In genomic region chr10:51366044-51366443, GRCh38 we compare ENCODE assay signal across 21 cellular contexts.
A peak's percentile ranks its signal among the peaks of the same experiment; 100 is the strongest.
DNase-seq lines count a peak whose midpoint lies in the region; ATAC-seq, FAIRE-seq and TF ChIP-seq lines count a peak whose summit lies in the region.
"Had no signal": no experiment of that assay in that cellular context is flagged by ENCODE, and none has a peak within 500 bp of the region (broad histone marks: within the 10 kb centered on the region; RNA-seq: fewer than 3 reads in every experiment).

No MANE protein-coding gene starts in this region.

- H4K20me1 ChIP-seq in GM23338 (replicated peaks; ENCODE audit: insufficient read depth) = no peaks in the 10 kb centered on the region

- H3K36me3 ChIP-seq in GM23338 (ENCODE audit: insufficient read depth) (no peaks in the 10 kb centered on the region), esophagus muscularis mucosa (no peaks in the 10 kb centered on the region), sigmoid colon (no peaks in the 10 kb centered on the region), BE2C (no peaks in the 10 kb centered on the region)
- H3K36me3 ChIP-seq: SJSA1 had no signal

- H3K36me3 Mint-ChIP-seq in GM23338 (ENCODE audit: low read depth) (no peaks in the 10 kb centered on the region), MCF 10A (ENCODE audit: insufficient read depth, unreplicated experiment) (no peaks in the 10 kb centered on the region)
- H3K36me3 Mint-ChIP-seq: CD4-positive, CD25-positive, alpha-beta regulatory T cell had no signal

- H3K4me3 ChIP-seq in GM23338 (no peak overlapping the region), esophagus muscularis mucosa (no peak overlapping the region), sigmoid colon (no peak overlapping the region), BE2C (ENCODE audit: low read depth, low read length) (no peak overlapping the region)
- H3K4me3 ChIP-seq: SJSA1 had no signal

- no peak overlapping the region for H2AFZ ChIP-seq in GM23338

- intact Hi-C loops in esophagus muscularis mucosa (cut with DNase I) (no loop called here), left cardiac atrium (cut with DNase I) (no loop called here), sigmoid colon (cut with DNase I) (no loop called here), MCF 10A (cut with micrococcal nuclease) (no loop called here)

- H3K27ac ChIP-seq in GM23338 (ENCODE audit: low read depth) (no peak overlapping the region), esophagus muscularis mucosa (replicated peaks in 1 of 4) (peak overlapping the region; percentile 20 to 49 (median 39)), sigmoid colon (peak overlapping the region in 3 of 4 donors; percentile 17 to 34 (median 31))
- H3K27ac ChIP-seq: SJSA1 had no signal

- ATAC-seq in GM23338 (no peak), left cardiac atrium (peak; percentile 56 to 62)
- ATAC-seq: PC-3 had no signal

- H3K4me1 Mint-ChIP-seq in GM23338 (peaks cover 72% of the 10 kb centered on the region), MCF 10A (ENCODE audit: insufficient read depth, unreplicated experiment) (no peaks in the 10 kb centered on the region)
- H3K4me1 Mint-ChIP-seq: CD4-positive, CD25-positive, alpha-beta regulatory T cell had no signal

- H3K27me3 ChIP-seq in GM23338 (ENCODE audit: insufficient read depth) (no peaks in the 10 kb centered on the region), esophagus muscularis mucosa (no peaks in the 10 kb centered on the region), sigmoid colon (no peaks in the 10 kb centered on the region), BE2C (no peaks in the 10 kb centered on the region)
- H3K27me3 ChIP-seq: SJSA1 had no signal

- no peaks in the 10 kb centered on the region for H3K9me2 ChIP-seq in GM23338 (ENCODE audit: insufficient read depth)

- TF ChIP-seq CTCF in GM23338 (conservative IDR thresholded peaks at IDR 0.05; ENCODE audit: low read depth in 2 of 2) = no peak
- no peak for TF ChIP-seq CTCF in esophagus muscularis mucosa (IDR thresholded peaks at IDR 0.05)
- TF ChIP-seq CTCF in sigmoid colon (IDR thresholded peaks at IDR 0.05) = no peak
- no peak for TF ChIP-seq CTCF in BE2C (IDR thresholded peaks at IDR 0.05; ENCODE audit: low read depth, low read length)
- no peak for TF ChIP-seq CTCF in MCF 10A (IDR thresholded peaks at IDR 0.05; ENCODE audit: unreplicated experiment)

- 51% methylated on average over 1 of the region's 1 CpG for WGBS in esophagus muscularis mucosa
- WGBS in sigmoid colon, 2 donors = 87 to 92% methylated on average over 1 of the region's 1 CpG

- no peak for FAIRE-seq in GM12891 (lab: Jason Lieb, UNC)
- FAIRE-seq: GM18507 had no signal

- BruUV-seq in MCF 10A (replicated peaks; lab: Mats Ljungman, UMichigan) = no TSS peak

- no peak for TF ChIP-seq POLR2A in esophagus muscularis mucosa (IDR thresholded peaks at IDR 0.05; ENCODE audit: low read depth)
- no peak for TF ChIP-seq POLR2A in sigmoid colon (IDR thresholded peaks at IDR 0.05)
- TF ChIP-seq POLR2A in GM12891 (IDR thresholded peaks at IDR 0.05; ENCODE audit: low read depth, low read length) = no peak

- POLR2A ChIA-PET in MCF 10A (lab: Yijun Ruan, JAX) = no interaction called here

- H3K9me3 Mint-ChIP-seq in GM23338 (no peaks in the 10 kb centered on the region), MCF 10A (ENCODE audit: unreplicated experiment) (no peaks in the 10 kb centered on the region)

- no peak overlapping the region for H3K4me2 ChIP-seq in GM23338

- H3K79me2 ChIP-seq in GM23338 (replicated peaks; ENCODE audit: insufficient read depth) = no peaks in the 10 kb centered on the region

- peaks cover 60% of the 10 kb centered on the region for H3K4me1 ChIP-seq in GM23338 (ENCODE audit: insufficient read depth)
- H3K4me1 ChIP-seq in esophagus muscularis mucosa = peaks cover 6 to 26% (median 12%) of the 10 kb centered on the region in 4 donors
- peaks cover 0 to 4% (median 2%) of the 10 kb centered on the region in 4 donors for H3K4me1 ChIP-seq in sigmoid colon
- no peaks in the 10 kb centered on the region for H3K4me1 ChIP-seq in BE2C
- H3K4me1 ChIP-seq: SJSA1 had no signal

- H3K27ac Mint-ChIP-seq in GM23338 (peak overlapping the region; percentile 76), MCF 10A (ENCODE audit: low read depth, unreplicated experiment) (no peak overlapping the region)
- H3K27ac Mint-ChIP-seq: CD4-positive, CD25-positive, alpha-beta regulatory T cell had no signal

- no peaks in the 10 kb centered on the region for H3F3A ChIP-seq in GM23338 (replicated peaks; ENCODE audit: low read depth)

- CTCF ChIA-PET in MCF 10A (lab: Yijun Ruan, JAX) = interaction anchor here (1.0 to 1.4 kb wide), 2 partner anchors 23 to 56 kb away, joined by 3 read pairs; no protein-coding TSS in a partner anchor

- H3K4me3 Mint-ChIP-seq in GM23338 (no peak overlapping the region), MCF 10A (ENCODE audit: unreplicated experiment) (no peak overlapping the region)
- H3K4me3 Mint-ChIP-seq: CD4-positive, CD25-positive, alpha-beta regulatory T cell had no signal

- H3K9me3 ChIP-seq in esophagus muscularis mucosa = no peaks in the 10 kb centered on the region
- no peaks in the 10 kb centered on the region for H3K9me3 ChIP-seq in sigmoid colon
- H3K9me3 ChIP-seq in BE2C = no peaks in the 10 kb centered on the region
- H3K9me3 ChIP-seq: SJSA1 had no signal

- TF ChIP-seq EP300 in esophagus muscularis mucosa (IDR thresholded peaks at IDR 0.05) = no peak
- no peak for TF ChIP-seq EP300 in sigmoid colon (IDR thresholded peaks at IDR 0.05)

- DNase-seq in GM23338 (ENCODE audit: low spot score) = no peak
- no peak for DNase-seq in esophagus muscularis mucosa (ENCODE audit: extremely low spot score)
- peak; percentile 23 for DNase-seq in left cardiac atrium
- no peak for DNase-seq in sigmoid colon
- DNase-seq in GM12891 (ENCODE audit: insufficient read length, low spot score) = no peak
- no peak for DNase-seq in NCI-H1417 (lab: John Stamatoyannopoulos, UW)
- no peak for DNase-seq in BE2C
- DNase-seq in MCF 10A (ENCODE audit: unreplicated experiment) = no peak
- DNase-seq: 8988T; ACHN; CD4-positive, CD25-positive, alpha-beta regulatory T cell; H7; NCI-H1105 treated with DMSO at 0.1 percent for 48 hours; NCI-H2029; NCI-H446 treated with DMSO at 0.1 percent for 48 hours; NCI-H526; NCI-H82; NK-92 treated with Interleukin-12 subunit alpha and Interleukin-12 subunit beta, amount 100 ng/mL, for 24 hours; PC-3 had no signal

- H3K27me3 Mint-ChIP-seq in GM23338 (ENCODE audit: insufficient read depth, low read depth, poor library complexity) (peaks cover 5% of the 10 kb centered on the region), MCF 10A (ENCODE audit: insufficient read depth, unreplicated experiment) (peaks cover 39% of the 10 kb centered on the region)
- H3K27me3 Mint-ChIP-seq: CD4-positive, CD25-positive, alpha-beta regulatory T cell had no signal

TF ChIP-seq in GM12891, 5 proteins besides CTCF, POLR2A, EP300 and RAD21:
- TF ChIP-seq POU2F2 (IDR thresholded peaks at IDR 0.05; ENCODE audit: low read depth, low read length) (no peak), SPI1 (IDR thresholded peaks at IDR 0.05; ENCODE audit: low read depth, low read length) (no peak), PAX5 (IDR thresholded peaks at IDR 0.05; ENCODE audit: insufficient read depth, low read length, severe bottlenecking) (no peak), TAF1 (IDR thresholded peaks at IDR 0.05; ENCODE audit: low read depth, low read length) (no peak), POLR2AphosphoS5 (IDR thresholded peaks at IDR 0.05; ENCODE audit: low read depth, low read length) (no peak)
